18 cellular contexts compared by ENCODE assay signal in genomic region chr4:165345663-165346417, GRCh38.
DNase-seq lines count a peak whose midpoint lies in the region; ATAC-seq and TF ChIP-seq lines count a peak whose summit lies in the region.
"Had no signal": no experiment of that assay in that cellular context is flagged by ENCODE, and none has a peak within 500 bp of the region (broad histone marks: within the 10 kb centered on the region; RNA-seq: fewer than 3 reads in every experiment).

No MANE protein-coding gene starts in this region.

- DNase-seq in NCI-H1417 (lab: John Stamatoyannopoulos, UW) (peak in 2 of 3 experiments; percentile 8 to 27), NCI-H1417 treated with DMSO at 0.1 percent for 48 hours (lab: John Stamatoyannopoulos, UW) (no peak), RWPE2 (ENCODE audit: low spot score) (no peak), fibroblast of peridontal ligament (ENCODE audit: extremely low read depth) (peak; percentile 64), putamen (ENCODE audit: low spot score) (peak; percentile 69), middle frontal gyrus (ENCODE audit: extremely low spot score, low spot score) (no peak)
- no peak for DNase-seq in effector memory CD8-positive, alpha-beta T cell
- DNase-seq: activated CD4-positive, alpha-beta T cell treated with anti-CD3 and anti-CD28 coated beads, Interleukin-2, amount 10 ng/mL, durations not matched to agents 7 days and 5 days; activated naive CD8-positive, alpha-beta T cell treated with anti-CD3 and anti-CD28 coated beads, Interleukin-2, amount 50 U/mL, for 24 hours; activated T-cell treated with anti-CD3 and anti-CD28 coated beads, Interleukin-2, amount 50 U/mL, for 24 hours; GOT3; KBM-7; NCI-H1436 treated with DMSO at 0.1 percent for 48 hours; NCI-H524 treated with DMSO at 0.1 percent for 48 hours; stimulated activated naive CD8-positive, alpha-beta T cell treated with anti-CD3 and anti-CD28 coated beads, Interleukin-15, Interleukin-2, amounts not matched to agents 100 U/mL and 50 U/mL, for 24 hours had no signal

- no peaks in the 10 kb centered on the region for H3K27me3 ChIP-seq in RWPE2 (ENCODE audit: insufficient read depth, poor library complexity, severe bottlenecking)
- H3K27me3 ChIP-seq: esophagus muscularis mucosa, vagina had no signal

- TF ChIP-seq CTCF in RWPE2 (IDR thresholded peaks at IDR 0.05; ENCODE audit: poor library complexity, severe bottlenecking): peak; percentile 35

- H3K27ac ChIP-seq in RWPE2 (ENCODE audit: poor library complexity, severe bottlenecking): no peak overlapping the region
- H3K27ac ChIP-seq: esophagus muscularis mucosa, vagina had no signal

- H3K4me1 Mint-ChIP-seq in effector memory CD8-positive, alpha-beta T cell (ENCODE audit: low read depth in 2 of 2): no peaks in the 10 kb centered on the region
- H3K4me1 Mint-ChIP-seq: activated naive CD8-positive, alpha-beta T cell treated with anti-CD3 and anti-CD28 coated beads, Interleukin-2, amount 50 U/mL, for 24 hours had no signal

- peaks cover 23% of the 10 kb centered on the region for H3K36me3 ChIP-seq in RWPE2 (ENCODE audit: low read depth)

- no peaks in the 10 kb centered on the region for H3K9me3 ChIP-seq in RWPE2 (ENCODE audit: severe bottlenecking)
- H3K9me3 ChIP-seq: esophagus muscularis mucosa, vagina had no signal

- no peaks in the 10 kb centered on the region for H3K9me3 Mint-ChIP-seq in effector memory CD8-positive, alpha-beta T cell
- H3K9me3 Mint-ChIP-seq: activated CD4-positive, alpha-beta T cell treated with anti-CD3 and anti-CD28 coated beads, Interleukin-2, amount 10 ng/mL, durations not matched to agents 7 days and 5 days; activated naive CD8-positive, alpha-beta T cell treated with anti-CD3 and anti-CD28 coated beads, Interleukin-2, amount 50 U/mL, for 24 hours; activated T-cell treated with anti-CD3 and anti-CD28 coated beads, Interleukin-2, amount 50 U/mL, for 24 hours had no signal

- H3K4me1 ChIP-seq in RWPE2 (ENCODE audit: insufficient read depth, poor library complexity, severe bottlenecking): no peaks in the 10 kb centered on the region
- H3K4me1 ChIP-seq: esophagus muscularis mucosa, vagina had no signal

- H3K27ac Mint-ChIP-seq in effector memory CD8-positive, alpha-beta T cell: no peak overlapping the region
- H3K27ac Mint-ChIP-seq: activated CD4-positive, alpha-beta T cell treated with anti-CD3 and anti-CD28 coated beads, Interleukin-2, amount 10 ng/mL, durations not matched to agents 7 days and 5 days; activated naive CD8-positive, alpha-beta T cell treated with anti-CD3 and anti-CD28 coated beads, Interleukin-2, amount 50 U/mL, for 24 hours; activated T-cell treated with anti-CD3 and anti-CD28 coated beads, Interleukin-2, amount 50 U/mL, for 24 hours had no signal

- no peak overlapping the region for H3K4me3 Mint-ChIP-seq in effector memory CD8-positive, alpha-beta T cell
- H3K4me3 Mint-ChIP-seq: activated CD4-positive, alpha-beta T cell treated with anti-CD3 and anti-CD28 coated beads, Interleukin-2, amount 10 ng/mL, durations not matched to agents 7 days and 5 days; activated naive CD8-positive, alpha-beta T cell treated with anti-CD3 and anti-CD28 coated beads, Interleukin-2, amount 50 U/mL, for 24 hours; activated T-cell treated with anti-CD3 and anti-CD28 coated beads, Interleukin-2, amount 50 U/mL, for 24 hours had no signal

- H3K36me3 Mint-ChIP-seq in effector memory CD8-positive, alpha-beta T cell (ENCODE audit: insufficient read depth): peaks cover 19% of the 10 kb centered on the region

- no peak overlapping the region for H3K4me3 ChIP-seq in RWPE2 (ENCODE audit: severe bottlenecking)
- H3K4me3 ChIP-seq: esophagus muscularis mucosa, vagina had no signal

- peaks cover 5% of the 10 kb centered on the region in 2 donors for H3K27me3 Mint-ChIP-seq in effector memory CD8-positive, alpha-beta T cell
- H3K27me3 Mint-ChIP-seq: activated CD4-positive, alpha-beta T cell treated with anti-CD3 and anti-CD28 coated beads, Interleukin-2, amount 10 ng/mL, durations not matched to agents 7 days and 5 days; activated naive CD8-positive, alpha-beta T cell treated with anti-CD3 and anti-CD28 coated beads, Interleukin-2, amount 50 U/mL, for 24 hours; activated T-cell treated with anti-CD3 and anti-CD28 coated beads, Interleukin-2, amount 50 U/mL, for 24 hours had no signal

- peak; percentile 43 for ATAC-seq in RWPE2 (ENCODE audit: low read depth)
- ATAC-seq in effector memory CD8-positive, alpha-beta T cell (replicated peaks): no peak
- ATAC-seq in HG03442 (IDR thresholded peaks at IDR 0.05; ENCODE audit: unreplicated experiment): no peak
- ATAC-seq: activated naive CD8-positive, alpha-beta T cell treated with anti-CD3 and anti-CD28 coated beads, Interleukin-2, amount 50 U/mL, for 24 hours; stimulated activated naive CD8-positive, alpha-beta T cell treated with anti-CD3 and anti-CD28 coated beads, Interleukin-15, Interleukin-2, amounts not matched to agents 100 U/mL and 50 U/mL, for 24 hours had no signal

Comparison
In these comparisons a context has a peak if more than half of its experiments do, and no peak if none do; other contexts are left out.
1. DNase-seq: peak in NCI-H1417 (2 of 3), fibroblast of peridontal ligament (single experiment) and putamen (single experiment); none in NCI-H1417 treated with DMSO at 0.1 percent for 48 hours (single experiment), RWPE2 (single experiment), effector memory CD8-positive, alpha-beta T cell (0 of 3) and middle frontal gyrus (single experiment).